Comparison of ENCODE assay signal across 1 cellular context in genomic region chr5:109406719-109407118, GRCh38.
TF ChIP-seq lines count a peak whose summit lies in the region.

No MANE protein-coding gene starts in this region.

TF ChIP-seq in GM12878, 131 proteins besides CTCF, POLR2A, EP300 and RAD21 (continued from another document):
- TF ChIP-seq USF2 (IDR thresholded peaks at IDR 0.05; ENCODE audit: borderline replicate concordance, low read depth, low read length) (no peak), SRF (IDR thresholded peaks at IDR 0.05; ENCODE audit: low read depth in 2 of 2, low read length in 2 of 2) (no peak), RUNX3 (IDR thresholded peaks at IDR 0.05; ENCODE audit: low read length) (no peak), ZBTB4 (CRISPR knock-in tag; IDR thresholded peaks at IDR 0.05) (no peak), SKIL (IDR thresholded peaks at IDR 0.05; ENCODE audit: low read depth, poor library complexity, severe bottlenecking) (no peak)
TF ChIP-seq in GM12878: peak in this region for 0.
